8 cellular contexts compared by ENCODE assay signal in the genomic region with DNA sequence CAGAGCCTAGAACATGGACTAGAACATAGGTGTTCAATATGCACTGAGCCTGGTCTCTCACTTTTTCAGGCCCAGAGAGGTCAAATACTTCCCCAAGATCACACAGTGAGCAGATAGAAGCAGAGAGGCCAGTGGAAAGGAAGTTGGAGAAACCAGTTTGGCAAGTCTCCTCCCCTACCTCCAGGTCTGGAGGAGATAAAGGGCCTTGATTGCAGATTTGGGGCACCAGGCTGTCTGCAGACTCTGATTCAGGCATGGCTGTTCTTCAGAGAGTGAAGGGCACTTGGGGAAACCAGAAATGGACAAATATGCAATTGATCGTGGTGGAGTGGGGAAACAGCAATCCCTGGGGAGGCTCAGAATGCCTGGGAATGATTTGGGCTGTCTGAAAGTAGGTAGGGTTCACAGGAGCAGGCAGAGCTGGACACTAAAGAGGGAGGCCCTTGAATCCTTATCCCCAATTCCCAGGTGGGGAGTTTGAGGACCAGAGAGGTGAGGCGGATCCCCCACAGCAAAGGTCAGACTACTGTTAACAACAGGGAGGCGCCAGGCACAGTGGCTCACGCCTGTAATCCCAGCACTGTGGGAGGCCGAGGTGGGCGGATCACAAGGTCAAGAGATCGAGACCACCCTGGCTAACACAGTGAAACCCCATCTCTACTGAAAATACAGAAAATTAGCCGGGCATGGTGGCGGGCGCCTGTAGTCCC. TPM values are rescaled to one million over a fixed set of nuclear protein-coding genes. Genes with fewer than 3 reads are reported as not detected.
DNase-seq lines count a peak whose midpoint lies in the region; ATAC-seq and TF ChIP-seq lines count a peak whose summit lies in the region.

No MANE protein-coding gene starts in this region.

- ATAC-seq in lung (ENCODE audit: insufficient read depth, low FRiP score) (no peak), GM21717 (IDR thresholded peaks at IDR 0.05; ENCODE audit: unreplicated experiment) (no peak)

- TF ChIP-seq CTCF in left ventricle myocardium inferior (IDR thresholded peaks at IDR 0.05; ENCODE audit: borderline replicate concordance) (no peak), right atrium auricular region (IDR thresholded peaks at IDR 0.05) (no peak), lung (IDR thresholded peaks at IDR 0.05; ENCODE audit: control extremely low read depth, extremely low read depth) (no peak), vagina (IDR thresholded peaks at IDR 0.05) (no peak)

- H3K27ac ChIP-seq in left ventricle myocardium inferior (replicated peaks) (peak overlapping the region; percentile 95), right atrium auricular region (peak overlapping the region in 1 of 2 donors; percentile 96), lung (ENCODE audit: low read depth in 1 of 2, low read length in 1 of 2) (peak overlapping the region in 1 of 2 donors; percentile 63), vagina (peak overlapping the region; percentile 95)

- 67 to 78% methylated on average over 10 of the region's 10 CpGs for WGBS in lung, 2 donors

- H3K9ac ChIP-seq in adipocyte (ENCODE audit: low read length), result peak overlapping the region; percentile 99

- TF ChIP-seq POLR2A in vagina (IDR thresholded peaks at IDR 0.05), result no peak

- intact Hi-C loops in left ventricle myocardium inferior (cut with micrococcal nuclease), result no loop called here
- intact Hi-C loops in vagina (cut with DNase I), result no loop called here

- H3K4me3 ChIP-seq in left ventricle myocardium inferior (peak overlapping the region; percentile 99), right atrium auricular region (peak overlapping the region in 1 of 2 donors; percentile 98), adipocyte (ENCODE audit: low read length) (peak overlapping the region; percentile 93), lung (no peak overlapping the region), vagina (no peak overlapping the region)

- no peaks in the 10 kb centered on the region for H3K9me3 ChIP-seq in left ventricle myocardium inferior (replicated peaks)
- H3K9me3 ChIP-seq in right atrium auricular region, result no peaks in the 10 kb centered on the region
- no peaks in the 10 kb centered on the region for H3K9me3 ChIP-seq in adipocyte (ENCODE audit: control insufficient read depth, low read length)
- H3K9me3 ChIP-seq in lung (ENCODE audit: control insufficient read depth in 2 of 2, insufficient read depth in 1 of 2, low read length in 1 of 2), result no peaks in the 10 kb centered on the region
- H3K9me3 ChIP-seq in vagina, result no peaks in the 10 kb centered on the region

- DNase-seq in left ventricle myocardium inferior (no peak), right atrium auricular region (ENCODE audit: low spot score) (no peak), adipocyte (ENCODE audit: low read depth) (peak; percentile 58), lung (ENCODE audit: low spot score) (peak; percentile 78), vagina (ENCODE audit: extremely low spot score in 2 of 2) (no peak), Ammon's horn (ENCODE audit: low spot score) (no peak), cerebellum (ENCODE audit: low spot score) (no peak)

- H3K4me1 ChIP-seq in left ventricle myocardium inferior (peaks cover 80% of the 10 kb centered on the region), right atrium auricular region (peaks cover 0 to 64% of the 10 kb centered on the region in 2 donors), adipocyte (ENCODE audit: control insufficient read depth, insufficient read depth, low read length) (peaks cover 53% of the 10 kb centered on the region), lung (ENCODE audit: control insufficient read depth in 2 of 2, insufficient read depth in 2 of 2, low read length in 2 of 2) (peaks cover 5 to 40% of the 10 kb centered on the region in 2 donors), vagina (peaks cover 75% of the 10 kb centered on the region)

- H3K36me3 ChIP-seq in left ventricle myocardium inferior, result peaks cover 5% of the 10 kb centered on the region
- H3K36me3 ChIP-seq in right atrium auricular region, result peaks cover 5% of the 10 kb centered on the region
- peaks cover 34% of the 10 kb centered on the region for H3K36me3 ChIP-seq in adipocyte (ENCODE audit: control insufficient read depth, insufficient read depth, low read length, severe bottlenecking)
- peaks cover 0 to 20% of the 10 kb centered on the region in 2 donors for H3K36me3 ChIP-seq in lung (ENCODE audit: control insufficient read depth in 2 of 2, insufficient read depth in 2 of 2, low read length in 2 of 2)
- H3K36me3 ChIP-seq in vagina, result peaks cover 0 to 9% of the 10 kb centered on the region in 2 donors

- H3K27me3 ChIP-seq in left ventricle myocardium inferior (ENCODE audit: low read depth) (no peaks in the 10 kb centered on the region), right atrium auricular region (no peaks in the 10 kb centered on the region), adipocyte (replicated peaks; ENCODE audit: control insufficient read depth, insufficient read depth, low read length) (no peaks in the 10 kb centered on the region), lung (ENCODE audit: control insufficient read depth, insufficient read depth) (no peaks in the 10 kb centered on the region), vagina (no peaks in the 10 kb centered on the region)

RNA-seq across cellular contexts. Expression of gene PEDS1, which starts 2.3 kb away (rescaled TPM):
- total RNA-seq in left ventricle myocardium inferior (17.3 TPM), right atrium auricular region (10 to 100 TPM; 26.1 to 30.7 TPM), lung (10 to 100 TPM; 21.9 to 34.8 TPM), vagina (25.5 TPM), cerebellum (8.6 TPM)
- polyA plus RNA-seq in lung, result 10 to 100 TPM; 34.0 to 43.4 TPM

RNA-seq across cellular contexts. Expression of gene UBE2V1, which starts 38.2 kb away (rescaled TPM):
- total RNA-seq in left ventricle myocardium inferior, result 77.1 TPM
- 10 to 100 TPM; 61.2 to 70.2 TPM for total RNA-seq in right atrium auricular region
- total RNA-seq in lung, result 100 to 1,000 TPM in 1 of 2 donors, 10 to 100 TPM in 1; 65.1 to 103 TPM
- 10 to 100 TPM; 56.4 to 73.3 TPM for polyA plus RNA-seq in lung
- 74.2 TPM for total RNA-seq in vagina
- total RNA-seq in cerebellum, result 69.1 TPM

RNA-seq across cellular contexts. Expression of gene CEBPB, which starts 39.4 kb away (rescaled TPM):
- total RNA-seq in left ventricle myocardium inferior, result 54.0 TPM
- 100 to 1,000 TPM in 1 of 2 donors, 10 to 100 TPM in 1; 61.3 to 102 TPM for total RNA-seq in right atrium auricular region
- total RNA-seq in lung, result 100 to 1,000 TPM in 1 of 2 donors, 10 to 100 TPM in 1; 54.6 to 296 TPM
- 100 to 1,000 TPM in 1 of 2 donors, 10 to 100 TPM in 1; 53.2 to 194 TPM for polyA plus RNA-seq in lung
- 264 TPM for total RNA-seq in vagina
- total RNA-seq in cerebellum, result 1.7 TPM

Comparison
In these comparisons a context has a peak if more than half of its experiments do, and no peak if none do; other contexts are left out.
1. DNase-seq: peak in adipocyte (single experiment) and lung (single experiment); none in left ventricle myocardium inferior (single experiment), right atrium auricular region (single experiment), vagina (0 of 2), Ammon's horn (single experiment) and cerebellum (single experiment).
2. H3K4me3 ChIP-seq: peak in left ventricle myocardium inferior (single experiment) and adipocyte (single experiment); none in lung (single experiment) and vagina (0 of 2).
3. RNA of gene CEBPB, which starts 39.4 kb away (total RNA-seq): 54.6 to 296 TPM in lung, 264 TPM in vagina (single experiment), 61.3 to 102 TPM in right atrium auricular region and 54.0 TPM in left ventricle myocardium inferior (single experiment); 1.7 TPM in cerebellum (single experiment); every median in the first group is over 10 times any median in the second.